Comparison of ENCODE assay signal across 13 cellular contexts in genomic region chr2:234450431-234451095, GRCh38. TPM values are rescaled to one million over a fixed set of nuclear protein-coding genes. Genes with fewer than 3 reads are reported as not detected.
DNase-seq lines count a peak whose midpoint lies in the region; ATAC-seq lines count a peak whose summit lies in the region.
"Had no signal": no experiment of that assay in that cellular context is flagged by ENCODE, and none has a peak within 500 bp of the region (broad histone marks: within the 10 kb centered on the region; RNA-seq: fewer than 3 reads in every experiment).

No MANE protein-coding gene starts in this region.

- H3K27ac Mint-ChIP-seq in activated naive CD4-positive, alpha-beta T cell treated with anti-CD3 and anti-CD28 coated beads, Interleukin-2, amount 10 ng/mL, durations not matched to agents 7 days and 5 days: peak overlapping the region; percentile 94
- peak overlapping the region; percentile 90 for H3K27ac Mint-ChIP-seq in T-helper 17 cell
- peak overlapping the region; percentile 39 to 65 for H3K27ac Mint-ChIP-seq in effector memory CD8-positive, alpha-beta T cell
- no peak overlapping the region for H3K27ac Mint-ChIP-seq in stimulated activated naive CD8-positive, alpha-beta T cell treated with anti-CD3 and anti-CD28 coated beads, Interleukin-15, amount 100 ng/mL, for 72 hours

- CTCF ChIA-PET in activated naive CD4-positive, alpha-beta T cell treated with anti-CD3 and anti-CD28 coated beads, Interleukin-2, amount 10 ng/mL, durations not matched to agents 7 days and 5 days (lab: Charles Lee): interaction anchor here (1.1 to 1.3 kb wide), 2 partner anchors 25 to 161 kb away, joined by 4 to 5 read pairs; no protein-coding TSS in a partner anchor

- H3K27me3 Mint-ChIP-seq in activated naive CD4-positive, alpha-beta T cell treated with anti-CD3 and anti-CD28 coated beads, Interleukin-2, amount 10 ng/mL, durations not matched to agents 7 days and 5 days: no peaks in the 10 kb centered on the region
- H3K27me3 Mint-ChIP-seq in T-helper 17 cell: no peaks in the 10 kb centered on the region
- H3K27me3 Mint-ChIP-seq in effector memory CD8-positive, alpha-beta T cell: no peaks in the 10 kb centered on the region
- no peaks in the 10 kb centered on the region for H3K27me3 Mint-ChIP-seq in stimulated activated naive CD8-positive, alpha-beta T cell treated with anti-CD3 and anti-CD28 coated beads, Interleukin-15, amount 100 ng/mL, for 72 hours

- H3K9me3 ChIP-seq in T-helper 17 cell (ENCODE audit: control insufficient read depth, low read length, poor library complexity, severe bottlenecking): no peaks in the 10 kb centered on the region
- H3K9me3 ChIP-seq: tibial nerve had no signal

- peak overlapping the region; percentile 85 for H3K4me3 Mint-ChIP-seq in activated naive CD4-positive, alpha-beta T cell treated with anti-CD3 and anti-CD28 coated beads, Interleukin-2, amount 10 ng/mL, durations not matched to agents 7 days and 5 days
- H3K4me3 Mint-ChIP-seq in T-helper 17 cell: no peak overlapping the region
- H3K4me3 Mint-ChIP-seq in effector memory CD8-positive, alpha-beta T cell: no peak overlapping the region
- peak overlapping the region; percentile 30 to 68 for H3K4me3 Mint-ChIP-seq in stimulated activated naive CD8-positive, alpha-beta T cell treated with anti-CD3 and anti-CD28 coated beads, Interleukin-15, amount 100 ng/mL, for 72 hours

- H3K9me3 Mint-ChIP-seq in activated naive CD4-positive, alpha-beta T cell treated with anti-CD3 and anti-CD28 coated beads, Interleukin-2, amount 10 ng/mL, durations not matched to agents 7 days and 5 days: peaks cover 26% of the 10 kb centered on the region
- no peaks in the 10 kb centered on the region for H3K9me3 Mint-ChIP-seq in effector memory CD8-positive, alpha-beta T cell
- H3K9me3 Mint-ChIP-seq in stimulated activated naive CD8-positive, alpha-beta T cell treated with anti-CD3 and anti-CD28 coated beads, Interleukin-15, amount 100 ng/mL, for 72 hours: no peaks in the 10 kb centered on the region

- no peak for ATAC-seq in T-helper 17 cell
- ATAC-seq in effector memory CD8-positive, alpha-beta T cell (replicated peaks): no peak
- no peak for ATAC-seq in stimulated activated naive CD8-positive, alpha-beta T cell treated with anti-CD3 and anti-CD28 coated beads, Interleukin-15, amount 100 ng/mL, for 72 hours

- DNase-seq in activated naive CD4-positive, alpha-beta T cell treated with anti-CD3 and anti-CD28 coated beads, Interleukin-2, amount 10 ng/mL, durations not matched to agents 7 days and 5 days: no peak
- no peak for DNase-seq in activated naive CD4-positive, alpha-beta T cell treated with anti-CD3 and anti-CD28 coated beads, Interleukin-2, amount 50 U/mL, for 16 hours
- DNase-seq in T-helper 17 cell: no peak
- DNase-seq in effector memory CD8-positive, alpha-beta T cell: no peak
- DNase-seq in stimulated activated naive CD8-positive, alpha-beta T cell treated with anti-CD3 and anti-CD28 coated beads, Interleukin-15, amount 100 ng/mL, for 72 hours: no peak
- no peak for DNase-seq in activated CD4-positive, CD25-positive, alpha-beta regulatory T cell treated with anti-CD3 and anti-CD28 coated beads, Interleukin-2, amount 50 U/mL, for 72 hours
- no peak for DNase-seq in stimulated activated CD4-positive, alpha-beta T cell treated with anti-CD3 and anti-CD28 coated beads, Interleukin-15, amount 100 ng/mL, for 24 hours
- no peak for DNase-seq in stimulated activated CD4-positive, alpha-beta T cell treated with anti-CD3 and anti-CD28 coated beads, Interleukin-2, amount 100 ng/mL, for 24 hours
- DNase-seq: AML-193, foreskin melanocyte, MG63, WERI-Rb-1 had no signal

- H3K36me3 Mint-ChIP-seq in activated naive CD4-positive, alpha-beta T cell treated with anti-CD3 and anti-CD28 coated beads, Interleukin-2, amount 10 ng/mL, durations not matched to agents 7 days and 5 days: peaks cover 81% of the 10 kb centered on the region
- peaks cover 6% of the 10 kb centered on the region for H3K36me3 Mint-ChIP-seq in T-helper 17 cell (ENCODE audit: low read depth)
- H3K36me3 Mint-ChIP-seq in effector memory CD8-positive, alpha-beta T cell (ENCODE audit: insufficient read depth): peaks cover 27% of the 10 kb centered on the region

- peaks cover 86% of the 10 kb centered on the region for H3K4me1 Mint-ChIP-seq in activated naive CD4-positive, alpha-beta T cell treated with anti-CD3 and anti-CD28 coated beads, Interleukin-2, amount 10 ng/mL, durations not matched to agents 7 days and 5 days
- H3K4me1 Mint-ChIP-seq in T-helper 17 cell: peaks cover 57% of the 10 kb centered on the region
- H3K4me1 Mint-ChIP-seq in effector memory CD8-positive, alpha-beta T cell (ENCODE audit: low read depth in 2 of 2): peaks cover 42 to 73% of the 10 kb centered on the region in 2 donors
- H3K4me1 Mint-ChIP-seq in stimulated activated naive CD8-positive, alpha-beta T cell treated with anti-CD3 and anti-CD28 coated beads, Interleukin-15, amount 100 ng/mL, for 72 hours: peaks cover 93% of the 10 kb centered on the region

RNA-seq across cellular contexts. Expression of gene ARL4C, which starts 46.3 kb away (rescaled TPM):
- total RNA-seq in T-helper 17 cell: 100 to 1,000 TPM; 365 to 393 TPM

Comparison
In these comparisons a context has a peak if more than half of its experiments do, and no peak if none do; other contexts are left out.
1. H3K27ac Mint-ChIP-seq: peak in activated naive CD4-positive, alpha-beta T cell treated with anti-CD3 and anti-CD28 coated beads, Interleukin-2, amount 10 ng/mL, durations not matched to agents 7 days and 5 days (single experiment), T-helper 17 cell (single experiment) and effector memory CD8-positive, alpha-beta T cell (2 of 2); none in stimulated activated naive CD8-positive, alpha-beta T cell treated with anti-CD3 and anti-CD28 coated beads, Interleukin-15, amount 100 ng/mL, for 72 hours (0 of 2).
2. H3K4me3 Mint-ChIP-seq: peak in activated naive CD4-positive, alpha-beta T cell treated with anti-CD3 and anti-CD28 coated beads, Interleukin-2, amount 10 ng/mL, durations not matched to agents 7 days and 5 days (single experiment) and stimulated activated naive CD8-positive, alpha-beta T cell treated with anti-CD3 and anti-CD28 coated beads, Interleukin-15, amount 100 ng/mL, for 72 hours (2 of 2); none in T-helper 17 cell (single experiment) and effector memory CD8-positive, alpha-beta T cell (0 of 2).